In the genomic region with DNA sequence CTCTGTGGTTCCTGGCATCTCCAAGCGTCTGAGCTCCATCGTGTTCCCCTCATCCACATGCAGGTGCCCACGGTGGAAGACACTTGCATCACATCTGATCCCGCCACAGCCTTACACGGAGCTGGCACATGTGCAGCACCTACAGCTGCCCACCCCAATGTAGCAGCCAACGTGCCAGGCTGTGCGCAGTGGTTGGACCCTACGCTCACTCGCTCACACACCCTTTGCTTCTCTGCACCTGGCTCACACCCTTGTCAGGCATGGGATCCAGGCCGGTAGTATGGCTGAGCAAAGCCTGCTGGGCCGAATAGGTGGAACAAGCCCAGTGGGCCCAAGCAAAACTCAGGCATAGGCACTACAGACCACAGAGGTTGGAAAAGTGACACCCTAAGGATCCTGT, we compare ENCODE assay signal across 23 cellular contexts.
"Had no signal": no experiment of that assay in that cellular context is flagged by ENCODE, and none has a peak within 500 bp of the region (broad histone marks: within the 10 kb centered on the region; RNA-seq: fewer than 3 reads in every experiment).

No MANE protein-coding gene starts in this region.

- H3K4me2 ChIP-seq: hepatocyte had no signal

- H3K79me2 ChIP-seq: hepatocyte had no signal

- DNase-seq: dermis blood vessel endothelial cell; effector memory CD4-positive, alpha-beta T cell; foreskin keratinocyte; heart left ventricle; left cardiac atrium; mammary epithelial cell; natural killer cell; sigmoid colon; stimulated activated CD4-positive, alpha-beta T cell treated with anti-CD3 and anti-CD28 coated beads, Interleukin-2, amount 100 ng/mL, for 24 hours; stimulated activated CD4-positive, alpha-beta T cell treated with anti-CD3 and anti-CD28 coated beads, Interleukin-4, amount 100 ng/mL, for 24 hours; transverse colon had no signal

- H3K27me3 ChIP-seq: esophagus muscularis mucosa, foreskin keratinocyte, gastroesophageal sphincter, heart left ventricle, hepatocyte, left lung, right atrium auricular region, sigmoid colon, suprapubic skin, transverse colon, vagina had no signal

- H3K4me3 ChIP-seq: coronary artery, esophagus muscularis mucosa, gastroesophageal sphincter, heart left ventricle, hepatocyte, left lung, prostate gland, right atrium auricular region, sigmoid colon, suprapubic skin, transverse colon, vagina had no signal

- ATAC-seq: foreskin keratinocyte; gastroesophageal sphincter; heart left ventricle; left cardiac atrium; left lung; natural killer cell; stimulated activated memory B cell treated with anti-CD40 and anti-IgM and Interleukin-4, amounts not matched to agents 10 μg/mL and 1 μg/mL and 100 μg/mL, for 72 hours had no signal

- H3K27ac Mint-ChIP-seq: natural killer cell; stimulated activated memory B cell treated with anti-CD40 and anti-IgM and Interleukin-4, amounts not matched to agents 10 μg/mL and 1 μg/mL and 100 μg/mL, for 72 hours; stimulated activated naive CD8-positive, alpha-beta T cell treated with anti-CD3 and anti-CD28 coated beads, Interleukin-15, Interleukin-2, amounts not matched to agents 100 ng/mL and 50 ng/mL, for 24 hours had no signal

- H3K9me3 ChIP-seq: esophagus muscularis mucosa, gastroesophageal sphincter, prostate gland, right atrium auricular region, sigmoid colon, suprapubic skin, transverse colon, vagina had no signal

- H3K36me3 Mint-ChIP-seq: natural killer cell; stimulated activated memory B cell treated with anti-CD40 and anti-IgM and Interleukin-4, amounts not matched to agents 10 μg/mL and 1 μg/mL and 100 μg/mL, for 72 hours had no signal

- H3K4me1 ChIP-seq: esophagus muscularis mucosa, foreskin keratinocyte, gastroesophageal sphincter, heart left ventricle, left lung, prostate gland, right atrium auricular region, sigmoid colon, suprapubic skin, transverse colon, vagina had no signal

- H3K4me3 Mint-ChIP-seq: natural killer cell; stimulated activated memory B cell treated with anti-CD40 and anti-IgM and Interleukin-4, amounts not matched to agents 10 μg/mL and 1 μg/mL and 100 μg/mL, for 72 hours; stimulated activated naive CD8-positive, alpha-beta T cell treated with anti-CD3 and anti-CD28 coated beads, Interleukin-15, Interleukin-2, amounts not matched to agents 100 ng/mL and 50 ng/mL, for 24 hours had no signal

- H2AFZ ChIP-seq: hepatocyte had no signal

- FAIRE-seq: endothelial cell of umbilical vein had no signal

- H3K4me1 Mint-ChIP-seq: natural killer cell; stimulated activated memory B cell treated with anti-CD40 and anti-IgM and Interleukin-4, amounts not matched to agents 10 μg/mL and 1 μg/mL and 100 μg/mL, for 72 hours had no signal

- H3K36me3 ChIP-seq: esophagus muscularis mucosa, gastroesophageal sphincter, heart left ventricle, left lung, prostate gland, right atrium auricular region, sigmoid colon, suprapubic skin, transverse colon, vagina had no signal

- H3K27me3 Mint-ChIP-seq: stimulated activated memory B cell treated with anti-CD40 and anti-IgM and Interleukin-4, amounts not matched to agents 10 μg/mL and 1 μg/mL and 100 μg/mL, for 72 hours; stimulated activated naive CD8-positive, alpha-beta T cell treated with anti-CD3 and anti-CD28 coated beads, Interleukin-15, Interleukin-2, amounts not matched to agents 100 ng/mL and 50 ng/mL, for 24 hours had no signal

- H3K27ac ChIP-seq: coronary artery, esophagus muscularis mucosa, foreskin keratinocyte, gastroesophageal sphincter, heart left ventricle, hepatocyte, left lung, prostate gland, right atrium auricular region, sigmoid colon, suprapubic skin, transverse colon, vagina had no signal
